8 cellular contexts compared by ENCODE assay signal in the genomic region with DNA sequence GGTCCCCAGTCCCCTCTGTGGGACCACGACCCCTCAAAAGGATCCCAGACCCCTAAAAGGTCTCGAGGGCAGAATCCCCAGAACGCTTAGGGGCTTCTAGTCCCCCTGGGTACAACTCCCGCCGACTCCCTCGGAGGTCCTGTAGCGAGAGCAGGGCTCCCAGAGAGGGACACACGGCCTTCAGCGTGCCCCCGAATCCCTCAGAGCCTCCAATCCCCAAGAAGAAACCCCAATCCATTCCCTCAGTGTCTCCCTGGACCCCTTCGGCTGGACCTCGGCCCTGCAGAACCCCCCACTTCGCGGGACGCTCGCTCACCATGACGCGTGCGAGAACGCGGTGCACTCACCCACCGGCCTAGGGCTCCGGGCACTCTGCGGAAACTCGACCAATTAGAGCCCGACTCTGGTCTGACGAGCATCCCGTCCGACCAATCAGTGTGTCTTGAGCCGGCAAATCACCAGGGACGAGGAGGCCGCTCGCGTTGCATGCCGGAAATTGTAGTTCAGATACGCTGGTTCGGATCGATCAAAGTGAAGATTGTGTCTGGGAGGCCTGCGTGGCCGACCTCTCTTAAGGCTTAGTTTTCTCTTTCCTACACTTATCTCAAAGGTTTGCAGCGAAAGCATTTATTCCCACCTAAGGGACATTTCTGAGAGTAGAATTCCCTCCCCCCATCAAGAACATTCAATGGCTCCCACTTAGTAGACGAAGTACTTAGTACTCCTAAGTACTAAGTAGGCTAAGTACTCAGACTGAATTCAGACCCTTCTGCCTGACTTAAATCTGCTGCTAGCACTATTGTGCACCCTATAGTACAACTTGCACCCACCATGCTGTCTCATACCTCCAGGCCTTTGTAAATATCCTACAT. TPM values are rescaled to one million over a fixed set of nuclear protein-coding genes. Genes with fewer than 3 reads are reported as not detected.
DNase-seq lines count a peak whose midpoint lies in the region; ATAC-seq, FAIRE-seq and TF ChIP-seq lines count a peak whose summit lies in the region.

A gene (minus strand): TSS at position 369 of the 872 bp plus-strand sequence. CDS start 50 bp downstream, at position 319.

- FAIRE-seq in urothelium cell line (lab: Jason Lieb, UNC) = no peak

- intact Hi-C loops in psoas muscle (cut with DNase I) = loop anchor here (2.0 kb wide), 2 partner anchors 76 to 82 kb away; a partner anchor contains a TSS

- WGBS in psoas muscle, 3 donors = 2 to 4% (median 2%) methylated on average over 42 of the region's 42 CpGs

- H3K4me3 ChIP-seq in right atrium auricular region = peak within 1 kb of the TSS; percentile 74 to 75
- peak within 1 kb of the TSS; percentile 96 for H3K4me3 ChIP-seq in psoas muscle

- H3K27me3 ChIP-seq in right atrium auricular region (no peaks in the 10 kb centered on the region), psoas muscle (ENCODE audit: insufficient read depth in 3 of 3, low read length in 2 of 3) (no peaks in the 10 kb centered on the region)

- H3K9me3 ChIP-seq in right atrium auricular region (no peaks in the 10 kb centered on the region), psoas muscle (no peaks in the 10 kb centered on the region)

- DNase-seq in NCI-H187 treated with DMSO at 0.1 percent for 48 hours (lab: John Stamatoyannopoulos, UW) = peak; percentile 62
- peak; percentile 80 to 99 (median 93) for DNase-seq in T-helper 2 cell
- DNase-seq in amygdala (lab: John Stamatoyannopoulos, UW) = peak; percentile 47 to 98 (median 92)
- DNase-seq in right atrium auricular region (ENCODE audit: low spot score) = peak; percentile 98
- DNase-seq in psoas muscle = peak; percentile 98
- DNase-seq in urothelium cell line (ENCODE audit: low spot score) = peak; percentile 98

- ATAC-seq in GM18502 (IDR thresholded peaks at IDR 0.05; ENCODE audit: poor library complexity, unreplicated experiment) = peak; percentile 97
- ATAC-seq in HG02943 (IDR thresholded peaks at IDR 0.05; ENCODE audit: low read depth, unreplicated experiment) = peak; percentile 97
- ATAC-seq in psoas muscle = peak; percentile 87 to 98 (median 92)

- no peaks in the 10 kb centered on the region for H3K36me3 ChIP-seq in right atrium auricular region
- no peaks in the 10 kb centered on the region for H3K36me3 ChIP-seq in psoas muscle (ENCODE audit: insufficient read depth in 1 of 2, low read depth in 1 of 2)

- peak within 1 kb of the TSS; percentile 66 to 85 for H3K27ac ChIP-seq in right atrium auricular region
- H3K27ac ChIP-seq in psoas muscle = peak within 1 kb of the TSS; percentile 96

- H3K4me1 ChIP-seq in right atrium auricular region (peaks cover 0 to 23% of the 10 kb centered on the region in 2 donors), psoas muscle (peaks cover 6% of the 10 kb centered on the region)

- TF ChIP-seq CTCF in right atrium auricular region (IDR thresholded peaks at IDR 0.05) (no peak), psoas muscle (IDR thresholded peaks at IDR 0.05) (no peak)

RNA-seq across cellular contexts. Expression of the gene that starts here (rescaled TPM):
- total RNA-seq in right atrium auricular region = 10 to 100 TPM; 16.8 to 22.2 TPM
- 10 to 100 TPM; 31.3 to 61.3 (median 42.8) TPM for total RNA-seq in psoas muscle
- polyA plus RNA-seq in psoas muscle = 10 to 100 TPM; 30.2 to 46.1 (median 37.6) TPM

Comparison
In these comparisons a context has a peak if more than half of its experiments do, and no peak if none do; other contexts are left out.
1. Peak in every context shown above with its lines: DNase-seq, ATAC-seq, H3K4me3 ChIP-seq and H3K27ac ChIP-seq.